ENCODE assay signal across 11 cellular contexts in the genomic region with DNA sequence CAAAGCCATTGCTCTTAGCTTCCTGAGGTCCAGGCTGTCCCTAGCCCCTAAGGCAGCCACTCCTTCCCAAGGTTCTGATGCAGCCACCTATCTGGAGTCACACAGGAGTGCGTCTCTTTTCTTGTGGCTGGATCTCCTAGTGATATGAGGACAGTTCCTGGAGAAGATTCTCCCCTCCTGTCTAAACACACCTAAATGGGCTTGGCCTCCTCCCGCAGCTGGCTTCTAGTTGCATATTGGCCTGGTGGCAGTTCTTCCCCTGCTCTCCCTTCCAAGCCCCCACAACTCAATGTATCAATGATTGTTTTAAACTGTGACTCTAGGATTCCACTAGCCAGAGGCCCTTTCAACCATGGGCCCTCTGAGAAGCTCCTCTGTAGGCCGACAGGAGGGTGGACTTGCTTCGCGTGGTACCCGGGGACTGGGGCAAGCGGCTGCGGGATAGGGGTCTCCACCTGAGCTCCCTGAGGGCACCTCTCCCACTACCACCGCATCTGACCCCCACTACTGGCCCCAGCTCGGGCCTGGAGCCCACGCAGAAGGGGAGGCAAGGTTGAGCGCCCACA. TPM values are rescaled to one million over a fixed set of nuclear protein-coding genes. Genes with fewer than 3 reads are reported as not detected.
DNase-seq lines count a peak whose midpoint lies in the region; ATAC-seq and TF ChIP-seq lines count a peak whose summit lies in the region.
"Had no signal": no experiment of that assay in that cellular context is flagged by ENCODE, and none has a peak within 500 bp of the region (broad histone marks: within the 10 kb centered on the region; RNA-seq: fewer than 3 reads in every experiment).

No MANE protein-coding gene starts in this region.

- no peaks in the 10 kb centered on the region for H3K9me3 Mint-ChIP-seq in activated naive CD8-positive, alpha-beta T cell treated with anti-CD3 and anti-CD28 coated beads for 36 hours
- H3K9me3 Mint-ChIP-seq: activated naive CD4-positive, alpha-beta T cell treated with anti-CD3 and anti-CD28 coated beads, Interleukin-2, amount 50 U/mL, for 72 hours had no signal

- intact Hi-C loops in mammary epithelial cell (cut with micrococcal nuclease): no loop called here

- dilution Hi-C loops in mammary epithelial cell (cut with HindIII; ENCODE audit: low sequenced_read_pairs): no loop called here

- H3K27ac Mint-ChIP-seq in activated naive CD8-positive, alpha-beta T cell treated with anti-CD3 and anti-CD28 coated beads for 36 hours: no peak overlapping the region
- H3K27ac Mint-ChIP-seq: activated naive CD4-positive, alpha-beta T cell treated with anti-CD3 and anti-CD28 coated beads, Interleukin-2, amount 50 U/mL, for 72 hours had no signal

- H3K4me3 ChIP-seq in H7 (ENCODE audit: insufficient read depth, low read depth, low read length): peak overlapping the region; percentile 45; the same call in 1 of the 2 replicates
- peak overlapping the region in 1 of 3 experiments; percentile 48 for H3K4me3 ChIP-seq in mammary epithelial cell (replicated peaks in 1 of 3; ENCODE audit: insufficient read depth in 1 of 3, low read depth in 2 of 3, low read length in 3 of 3)
- peak overlapping the region; percentile 45 for H3K4me3 ChIP-seq in suprapubic skin

- peak overlapping the region; percentile 66 for H2AFZ ChIP-seq in mammary epithelial cell (ENCODE audit: low read depth, low read length)

- CTCF ChIA-PET in mammary epithelial cell (lab: Charles Lee; ENCODE audit: low non-redundant PET): no interaction called here

- in situ Hi-C loops in mammary epithelial cell (cut with MboI; ENCODE audit: low sequenced_read_pairs in 2 of 2): no loop called here

- H4K20me1 ChIP-seq in mammary epithelial cell (ENCODE audit: insufficient read depth, low read length): no peaks in the 10 kb centered on the region

- peak overlapping the region; percentile 99 for H3K4me2 ChIP-seq in mammary epithelial cell (ENCODE audit: insufficient read depth, low read depth, low read length)

- DNase-seq in H7 (no peak), mammary epithelial cell (no peak), left lobe of liver (ENCODE audit: low spot score) (peak; percentile 16), suprapubic skin (ENCODE audit: low spot score in 2 of 2) (peak in 1 of 2 donors; percentile 44), NCI-H1105 (lab: John Stamatoyannopoulos, UW) (no peak), anterior cingulate cortex (lab: John Stamatoyannopoulos, UW) (no peak), AML-193 (lab: John Stamatoyannopoulos, UW) (no peak)
- no peak for DNase-seq in activated naive CD8-positive, alpha-beta T cell treated with anti-CD3 and anti-CD28 coated beads for 36 hours
- DNase-seq: activated CD4-positive, alpha-beta T cell treated with anti-CD3 and anti-CD28 coated beads, Interleukin-2, amount 50 U/mL, for 48 hours; stimulated activated CD4-positive, alpha-beta T cell treated with anti-CD3 and anti-CD28 coated beads, Interleukin-4, amount 100 ng/mL, for 24 hours had no signal

- no peak for TF ChIP-seq EP300 in suprapubic skin (IDR thresholded peaks at IDR 0.05)

- no peak for TF ChIP-seq CTCF in mammary epithelial cell (conservative IDR thresholded peaks at IDR 0.05 in 1 of 2, IDR thresholded peaks at IDR 0.05 in 1 of 2; ENCODE audit: extremely low read depth in 1 of 2, insufficient read depth in 1 of 2, low read depth in 1 of 2, low read length in 2 of 2)
- no peak for TF ChIP-seq CTCF in suprapubic skin (IDR thresholded peaks at IDR 0.05)

- H3K79me2 ChIP-seq in mammary epithelial cell (ENCODE audit: insufficient read depth, low read length): no peaks in the 10 kb centered on the region

- TF ChIP-seq POLR2A in suprapubic skin (IDR thresholded peaks at IDR 0.05): no peak

- H3K9ac ChIP-seq in mammary epithelial cell (ENCODE audit: insufficient read depth, low read length): no peak overlapping the region

- peaks cover 49% of the 10 kb centered on the region for H3K27me3 Mint-ChIP-seq in activated naive CD8-positive, alpha-beta T cell treated with anti-CD3 and anti-CD28 coated beads for 36 hours

- ATAC-seq in left lobe of liver: no peak
- ATAC-seq: activated naive CD4-positive, alpha-beta T cell treated with anti-CD3 and anti-CD28 coated beads, Interleukin-2, amount 50 U/mL, for 72 hours had no signal

- 56% methylated on average over 5 of the region's 12 CpGs for WGBS in mammary epithelial cell (ENCODE audit: low coverage, missing lambda C conversion rate)
- WGBS in suprapubic skin: 79% methylated on average over 5 of the region's 12 CpGs

- no peak overlapping the region for H3K27ac ChIP-seq in mammary epithelial cell (ENCODE audit: insufficient read depth, low read depth, low read length)
- H3K27ac ChIP-seq in suprapubic skin: peak overlapping the region; percentile 62

- H3K4me3 Mint-ChIP-seq in activated naive CD8-positive, alpha-beta T cell treated with anti-CD3 and anti-CD28 coated beads for 36 hours: no peak overlapping the region

- H3K36me3 Mint-ChIP-seq in activated naive CD8-positive, alpha-beta T cell treated with anti-CD3 and anti-CD28 coated beads for 36 hours: no peaks in the 10 kb centered on the region
- H3K36me3 Mint-ChIP-seq: activated naive CD4-positive, alpha-beta T cell treated with anti-CD3 and anti-CD28 coated beads, Interleukin-2, amount 50 U/mL, for 72 hours had no signal

- H3K9me3 ChIP-seq in mammary epithelial cell (replicated peaks; ENCODE audit: insufficient read depth, low read length) (no peaks in the 10 kb centered on the region), suprapubic skin (no peaks in the 10 kb centered on the region)

- H3K27me3 ChIP-seq in H7 (ENCODE audit: control insufficient read depth, insufficient read depth, low read length) (peaks cover 61% of the 10 kb centered on the region), mammary epithelial cell (ENCODE audit: insufficient read depth, low read length) (peaks cover 15% of the 10 kb centered on the region), suprapubic skin (peaks cover 37% of the 10 kb centered on the region)

- H3K4me1 Mint-ChIP-seq in activated naive CD8-positive, alpha-beta T cell treated with anti-CD3 and anti-CD28 coated beads for 36 hours: peaks cover 3% of the 10 kb centered on the region

- H3K4me1 ChIP-seq in mammary epithelial cell (ENCODE audit: insufficient read depth, low read length) (peaks cover 16% of the 10 kb centered on the region), suprapubic skin (peaks cover 17% of the 10 kb centered on the region)

- no TSS peak for BruUV-seq in mammary epithelial cell (replicated peaks; lab: Mats Ljungman, UMichigan)

- H3K36me3 ChIP-seq in H7 (replicated peaks; ENCODE audit: control insufficient read depth, insufficient read depth, low read length) (no peaks in the 10 kb centered on the region), mammary epithelial cell (ENCODE audit: insufficient read depth, low read length) (no peaks in the 10 kb centered on the region), suprapubic skin (no peaks in the 10 kb centered on the region)

RNA-seq across cellular contexts. Expression of gene ITGA11, which starts 1.4 kb away (rescaled TPM):
- 0.03 and 0.07 TPM in 2 replicates for total RNA-seq in H7 (2014; rRNA removed; shearing (Covaris generic))
- total RNA-seq in mammary epithelial cell (under 1 TPM; 0.05 to 0.67 TPM), left lobe of liver (0.88 TPM), suprapubic skin (1 to 10 TPM in 3 of 4 donors, under 1 TPM in 1; 0.83 to 3.6 (median 2.0) TPM)
- 0.01 TPM for polyA plus RNA-seq in mammary epithelial cell
- not detected for polyA minus RNA-seq in mammary epithelial cell
- 1 to 10 TPM; 1.7 to 1.8 TPM for total RNA-seq in activated naive CD8-positive, alpha-beta T cell treated with anti-CD3 and anti-CD28 coated beads for 36 hours
